Comparison of ENCODE assay signal across 26 cellular contexts in genomic region chr5:82922086-82922734, GRCh38.
A peak's percentile ranks its signal among the peaks of the same experiment; 100 is the strongest.
DNase-seq lines count a peak whose midpoint lies in the region; ATAC-seq lines count a peak whose summit lies in the region.
"Had no signal": no experiment of that assay in that cellular context is flagged by ENCODE, and none has a peak within 500 bp of the region (broad histone marks: within the 10 kb centered on the region; RNA-seq: fewer than 3 reads in every experiment).

No MANE protein-coding gene starts in this region.

- DNase-seq in Ammon's horn (ENCODE audit: low spot score) (peak; percentile 79), NCI-H2227 treated with DMSO at 0.1 percent for 48 hours (lab: John Stamatoyannopoulos, UW) (peak; percentile 56), head of caudate nucleus (peak; percentile 31 to 89 (median 75))
- DNase-seq in activated naive CD4-positive, alpha-beta T cell treated with anti-CD3 and anti-CD28 coated beads, Interleukin-2, amount 50 U/mL, for 72 hours (ENCODE audit: low spot score in 2 of 2) = no peak
- DNase-seq: activated B cell treated with CpG ODN at 0.5 μM for 24 hours, AML-193, DMS53, GF-D8, IMR-90, left colon, mesenchymal stem cell, NCI-H1105, NCI-H2081 treated with DMSO at 0.1 percent for 48 hours, pancreas, SIG-M5, SW 1271, T1000 had no signal

- no peaks in the 10 kb centered on the region for H3K36me3 ChIP-seq in neuron (ENCODE audit: insufficient read depth, low read length)
- H3K36me3 ChIP-seq: pancreas, tibial nerve had no signal

- no peaks in the 10 kb centered on the region for H3K36me3 Mint-ChIP-seq in activated naive CD4-positive, alpha-beta T cell treated with anti-CD3 and anti-CD28 coated beads, Interleukin-2, amount 50 U/mL, for 72 hours
- H3K36me3 Mint-ChIP-seq: activated naive CD4-positive, alpha-beta T cell treated with anti-CD3 and anti-CD28 coated beads, Interleukin-2, amount 50 U/mL, for 24 hours had no signal

- H3K9me3 ChIP-seq in neuron (ENCODE audit: low read length) = no peaks in the 10 kb centered on the region
- H3K9me3 ChIP-seq: pancreas, tibial nerve had no signal

- peak overlapping the region; percentile 12 for H2AFZ ChIP-seq in neuron (ENCODE audit: low read depth, low read length)

- H3K27me3 ChIP-seq in neuron (ENCODE audit: insufficient read depth, low read length) = no peaks in the 10 kb centered on the region
- H3K27me3 ChIP-seq: pancreas, tibial nerve had no signal

- peaks cover 4% of the 10 kb centered on the region for H3K4me1 ChIP-seq in neuron (ENCODE audit: insufficient read depth, low read length)
- H3K4me1 ChIP-seq: pancreas had no signal

- no peaks in the 10 kb centered on the region for H3K9me3 Mint-ChIP-seq in activated naive CD4-positive, alpha-beta T cell treated with anti-CD3 and anti-CD28 coated beads, Interleukin-2, amount 50 U/mL, for 72 hours
- H3K9me3 Mint-ChIP-seq: activated B cell treated with CpG ODN at 0.5 μM for 24 hours; stimulated activated naive CD8-positive, alpha-beta T cell treated with anti-CD3 and anti-CD28 coated beads, Interleukin-15, Interleukin-2, amounts not matched to agents 100 ng/mL and 50 ng/mL, for 24 hours had no signal

- no peak overlapping the region for H3K27ac Mint-ChIP-seq in activated naive CD4-positive, alpha-beta T cell treated with anti-CD3 and anti-CD28 coated beads, Interleukin-2, amount 50 U/mL, for 72 hours
- H3K27ac Mint-ChIP-seq: activated B cell treated with CpG ODN at 0.5 μM for 24 hours; activated naive CD4-positive, alpha-beta T cell treated with anti-CD3 and anti-CD28 coated beads, Interleukin-2, amount 50 U/mL, for 24 hours; stimulated activated naive CD8-positive, alpha-beta T cell treated with anti-CD3 and anti-CD28 coated beads, Interleukin-15, Interleukin-2, amounts not matched to agents 100 ng/mL and 50 ng/mL, for 24 hours had no signal

- ATAC-seq in GM21576 (IDR thresholded peaks at IDR 0.05; ENCODE audit: unreplicated experiment) (no peak), HG03521 (IDR thresholded peaks at IDR 0.05; ENCODE audit: unreplicated experiment) (no peak), GM21737 (IDR thresholded peaks at IDR 0.05; ENCODE audit: unreplicated experiment) (no peak)
- ATAC-seq in activated naive CD4-positive, alpha-beta T cell treated with anti-CD3 and anti-CD28 coated beads, Interleukin-2, amount 50 U/mL, for 72 hours = no peak
- ATAC-seq: left colon, Panc1, pancreas, sciatic nerve had no signal

- H3K4me3 ChIP-seq in neuron (ENCODE audit: low read length) = no peak overlapping the region
- H3K4me3 ChIP-seq: pancreas, tibial nerve had no signal

- intact Hi-C loops in head of caudate nucleus (cut with DNase I) = no loop called here

Comparison
In these comparisons a context has a peak if more than half of its experiments do, and no peak if none do; other contexts are left out.
1. DNase-seq: peak in Ammon's horn (single experiment), NCI-H2227 treated with DMSO at 0.1 percent for 48 hours (single experiment) and head of caudate nucleus (42 of 42); none in activated naive CD4-positive, alpha-beta T cell treated with anti-CD3 and anti-CD28 coated beads, Interleukin-2, amount 50 U/mL, for 72 hours (0 of 2).